Comparison of ENCODE assay signal across 1 cellular context in the genomic region with DNA sequence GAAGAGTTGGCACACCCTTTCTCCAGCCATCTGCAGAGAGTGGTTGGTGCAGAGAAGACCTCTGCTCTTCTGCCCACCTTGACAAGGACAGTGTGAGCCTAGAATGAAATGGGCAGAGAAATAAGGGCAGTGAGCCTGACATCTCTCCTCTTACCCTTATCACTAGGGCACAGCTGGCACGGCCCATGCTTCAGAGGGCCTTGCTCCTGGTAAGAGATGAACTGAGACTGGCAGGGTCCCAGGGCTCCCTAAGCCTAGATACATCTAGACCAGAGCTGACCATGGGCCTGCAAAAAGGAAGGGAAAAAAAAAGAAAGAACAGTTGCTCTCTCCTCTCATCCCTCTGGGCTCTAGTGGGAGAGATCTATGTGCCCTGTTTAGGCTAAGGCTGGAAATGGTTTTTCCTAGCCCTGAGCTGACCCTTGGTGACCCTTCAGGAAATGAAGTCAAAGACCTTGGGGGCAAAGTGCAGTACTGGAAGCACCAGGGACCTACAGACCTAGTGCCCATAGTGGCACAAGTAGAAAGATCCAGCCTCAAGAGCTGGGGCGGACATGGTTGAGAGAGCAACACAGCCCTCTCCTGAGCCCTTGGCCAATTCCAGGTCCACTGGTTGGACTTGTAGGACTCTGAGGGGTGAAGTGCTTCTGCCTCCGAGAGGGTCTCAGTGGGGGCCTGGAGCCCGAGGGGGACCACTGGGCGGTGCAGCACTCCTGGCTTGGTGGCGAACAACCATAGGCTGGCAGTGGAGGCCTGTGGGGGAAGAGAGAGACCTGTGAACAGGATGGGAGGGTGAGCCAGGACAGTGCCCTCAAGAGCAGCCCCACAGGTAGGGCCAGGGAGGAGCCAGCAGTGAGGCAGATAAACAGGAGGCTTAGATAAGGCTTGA.
TF ChIP-seq lines count a peak whose summit lies in the region.

No MANE protein-coding gene starts in this region.

TF ChIP-seq in endothelial cell of umbilical vein, 7 proteins besides CTCF, POLR2A, EP300 and RAD21:
- TF ChIP-seq POLR2AphosphoS5 (IDR thresholded peaks at IDR 0.05; ENCODE audit: insufficient read depth, low read depth, low read length) (no peak), FOS (IDR thresholded peaks at IDR 0.05; ENCODE audit: borderline replicate concordance, insufficient read depth, low read length) (no peak), EZH2 (IDR thresholded peaks at IDR 0.05; ENCODE audit: borderline replicate concordance, low read depth, low read length, severe bottlenecking) (no peak), MYC (IDR thresholded peaks at IDR 0.05; ENCODE audit: low read depth, low read length) (no peak), MAX (IDR thresholded peaks at IDR 0.05; ENCODE audit: insufficient read depth, insufficient read length) (no peak), GATA2 (IDR thresholded peaks at IDR 0.05; ENCODE audit: insufficient read depth, insufficient read length, low read depth, low read length) (no peak), JUN (IDR thresholded peaks at IDR 0.05; ENCODE audit: borderline replicate concordance, insufficient read depth, insufficient read length, low read depth) (no peak)
